9 cellular contexts compared by ENCODE assay signal in genomic region chr1:70222716-70223235, GRCh38. TPM values are rescaled to one million over a fixed set of nuclear protein-coding genes. Genes with fewer than 3 reads are reported as not detected.
DNase-seq lines count a peak whose midpoint lies in the region; ATAC-seq and TF ChIP-seq lines count a peak whose summit lies in the region.
"Had no signal": no experiment of that assay in that cellular context is flagged by ENCODE, and none has a peak within 500 bp of the region (broad histone marks: within the 10 kb centered on the region; RNA-seq: fewer than 3 reads in every experiment).

No MANE protein-coding gene starts in this region.

- H3K9me3 ChIP-seq in thoracic aorta = no peaks in the 10 kb centered on the region

- H3K4me1 ChIP-seq in thoracic aorta (ENCODE audit: control insufficient read depth in 1 of 2, low read depth in 2 of 2) = peaks cover 35 to 58% of the 10 kb centered on the region in 2 donors

- DNase-seq in activated T-cell treated with anti-CD3 and anti-CD28 coated beads, Interleukin-2, amount 50 U/mL, for 24 hours = no peak
- DNase-seq in activated T-cell treated with anti-CD3 and anti-CD28 coated beads for 4 hours (no peak), immature natural killer cell (no peak), thoracic aorta (ENCODE audit: low spot score) (no peak), amygdala (lab: John Stamatoyannopoulos, UW) (no peak), NCI-H526 treated with DMSO at 0.1 percent for 48 hours (lab: John Stamatoyannopoulos, UW) (no peak)
- DNase-seq: DMS153 had no signal

- no peaks in the 10 kb centered on the region for H3K27me3 ChIP-seq in thoracic aorta (replicated peaks; ENCODE audit: insufficient read depth)

- ATAC-seq in thoracic aorta (ENCODE audit: insufficient number of reproducible peaks, low FRiP score, low read depth) (no peak), HG03469 (IDR thresholded peaks at IDR 0.05; ENCODE audit: unreplicated experiment) (no peak)

- H3K4me3 Mint-ChIP-seq in activated T-cell treated with anti-CD3 and anti-CD28 coated beads, Interleukin-2, amount 50 U/mL, for 24 hours = peak overlapping the region; percentile 96
- H3K4me3 Mint-ChIP-seq in activated naive CD8-positive, alpha-beta T cell = peak overlapping the region; percentile 94
- H3K4me3 Mint-ChIP-seq in immature natural killer cell = peak overlapping the region; percentile 0 to 92 (median 91)

- peak overlapping the region; percentile 99 for H3K27ac Mint-ChIP-seq in activated T-cell treated with anti-CD3 and anti-CD28 coated beads, Interleukin-2, amount 50 U/mL, for 24 hours
- peak overlapping the region; percentile 96 for H3K27ac Mint-ChIP-seq in activated naive CD8-positive, alpha-beta T cell
- H3K27ac Mint-ChIP-seq in immature natural killer cell = peak overlapping the region; percentile 92 to 98 (median 95)

- H3K36me3 ChIP-seq in thoracic aorta = no peaks in the 10 kb centered on the region

- H3K27me3 Mint-ChIP-seq in activated T-cell treated with anti-CD3 and anti-CD28 coated beads, Interleukin-2, amount 50 U/mL, for 24 hours = no peaks in the 10 kb centered on the region
- no peaks in the 10 kb centered on the region for H3K27me3 Mint-ChIP-seq in activated naive CD8-positive, alpha-beta T cell
- H3K27me3 Mint-ChIP-seq in immature natural killer cell (ENCODE audit: low read depth in 3 of 3) = peaks cover 5 to 13% (median 8%) of the 10 kb centered on the region in 3 donors

- H3K27ac ChIP-seq in thoracic aorta = peak overlapping the region in 1 of 2 donors; percentile 94

- peaks cover 73% of the 10 kb centered on the region for H3K36me3 Mint-ChIP-seq in activated T-cell treated with anti-CD3 and anti-CD28 coated beads, Interleukin-2, amount 50 U/mL, for 24 hours (ENCODE audit: low read depth)
- peaks cover 4% of the 10 kb centered on the region for H3K36me3 Mint-ChIP-seq in activated naive CD8-positive, alpha-beta T cell
- H3K36me3 Mint-ChIP-seq in immature natural killer cell = peaks cover 0 to 4% (median 4%) of the 10 kb centered on the region in 3 donors

- no peak for TF ChIP-seq CTCF in thoracic aorta (IDR thresholded peaks at IDR 0.05)

- H3K4me3 ChIP-seq in thoracic aorta = peak overlapping the region; percentile 94

- peaks cover 57% of the 10 kb centered on the region for H3K4me1 Mint-ChIP-seq in activated T-cell treated with anti-CD3 and anti-CD28 coated beads, Interleukin-2, amount 50 U/mL, for 24 hours (ENCODE audit: low read depth)
- peaks cover 63% of the 10 kb centered on the region for H3K4me1 Mint-ChIP-seq in activated naive CD8-positive, alpha-beta T cell (ENCODE audit: low read depth)
- H3K4me1 Mint-ChIP-seq in immature natural killer cell = peaks cover 58 to 77% of the 10 kb centered on the region in 2 donors

- no peaks in the 10 kb centered on the region for H3K9me3 Mint-ChIP-seq in activated T-cell treated with anti-CD3 and anti-CD28 coated beads, Interleukin-2, amount 50 U/mL, for 24 hours
- H3K9me3 Mint-ChIP-seq in activated naive CD8-positive, alpha-beta T cell (ENCODE audit: low read depth) = no peaks in the 10 kb centered on the region
- H3K9me3 Mint-ChIP-seq in immature natural killer cell = no peaks in the 10 kb centered on the region

RNA-seq across cellular contexts. Expression of gene SRSF11, which starts 1.6 kb away (rescaled TPM):
- 100 to 1,000 TPM in 1 of 3 donors, 10 to 100 TPM in 2; 67.8 to 100 (median 76.7) TPM for polyA plus RNA-seq in immature natural killer cell
- total RNA-seq in thoracic aorta = 100 to 1,000 TPM; 146 to 282 TPM

RNA-seq across cellular contexts. Expression of gene LRRC40, which starts 17.4 kb away (rescaled TPM):
- 1 to 10 TPM; 5.4 to 8.7 (median 6.0) TPM for polyA plus RNA-seq in immature natural killer cell
- total RNA-seq in thoracic aorta = 10 to 100 TPM in 1 of 2 donors, 1 to 10 TPM in 1; 8.8 to 12.4 TPM
